In the genomic region with DNA sequence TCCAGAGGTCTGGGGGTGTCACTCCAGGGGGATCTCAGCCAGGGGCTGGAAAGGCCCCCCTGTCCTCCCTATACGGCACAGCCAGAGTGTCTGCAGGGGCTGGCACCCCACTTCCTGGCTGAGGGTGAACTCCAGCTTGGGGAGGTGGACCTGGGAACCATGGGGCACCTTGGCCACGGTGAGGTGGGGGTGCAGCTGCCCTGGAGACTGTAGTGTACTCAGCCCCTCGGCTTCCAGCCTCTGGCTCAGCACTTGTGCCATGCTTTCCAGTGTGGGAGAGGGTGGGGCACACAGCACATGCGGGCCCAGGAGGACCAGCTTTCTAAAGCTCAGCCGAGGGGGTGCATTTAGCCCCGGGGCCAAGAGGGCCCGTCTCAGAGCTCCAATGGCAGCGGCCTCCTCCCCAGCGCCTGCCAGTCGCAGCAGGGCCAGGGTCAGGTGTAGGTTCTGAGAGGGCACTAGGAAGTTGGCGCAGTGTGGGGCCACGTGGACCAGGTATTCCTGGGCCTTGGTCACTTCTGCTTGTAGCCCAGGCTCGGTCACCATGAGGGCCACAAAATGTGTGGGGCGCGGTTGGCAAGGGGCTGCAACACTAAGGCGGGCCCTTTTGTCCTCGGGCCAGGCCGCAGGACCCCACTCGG, we compare ENCODE assay signal across 7 cellular contexts. TPM values are rescaled to one million over a fixed set of nuclear protein-coding genes. Genes with fewer than 3 reads are reported as not detected.
DNase-seq lines count a peak whose midpoint lies in the region; ATAC-seq and TF ChIP-seq lines count a peak whose summit lies in the region.

No MANE protein-coding gene starts in this region.

- H3K4me1 ChIP-seq in HAP-1: no peaks in the 10 kb centered on the region; the same call in none of the 2 replicates
- H3K4me1 ChIP-seq in left ventricle myocardium inferior: peaks cover 60% of the 10 kb centered on the region
- peaks cover 11 to 73% (median 47%) of the 10 kb centered on the region in 6 donors for H3K4me1 ChIP-seq in spleen

- TF ChIP-seq POLR2A in spleen (IDR thresholded peaks at IDR 0.05): no peak

- ATAC-seq in HG02938 (IDR thresholded peaks at IDR 0.05; ENCODE audit: unreplicated experiment): no peak

- intact Hi-C loops in left ventricle myocardium inferior (cut with micrococcal nuclease) (no loop called here), spleen (cut with DNase I; ENCODE audit: low total_unique reads) (no loop called here)

- no peaks in the 10 kb centered on the region for H3K9me3 ChIP-seq in HAP-1
- no peaks in the 10 kb centered on the region for H3K9me3 ChIP-seq in left ventricle myocardium inferior (replicated peaks)
- H3K9me3 ChIP-seq in spleen: no peaks in the 10 kb centered on the region

- H3K4me3 ChIP-seq in HAP-1: peak overlapping the region; percentile 59
- H3K4me3 ChIP-seq in WI38 (ENCODE audit: low read depth, low read length): peak overlapping the region; percentile 44
- H3K4me3 ChIP-seq in left ventricle myocardium inferior: peak overlapping the region; percentile 73
- peak overlapping the region in 7 of 8 donors; percentile 54 to 74 (median 66) for H3K4me3 ChIP-seq in spleen

- peaks cover 46% of the 10 kb centered on the region for H3K36me3 ChIP-seq in HAP-1 (replicated peaks)
- H3K36me3 ChIP-seq in left ventricle myocardium inferior: peaks cover 52% of the 10 kb centered on the region
- peaks cover 9 to 54% (median 52%) of the 10 kb centered on the region in 6 donors for H3K36me3 ChIP-seq in spleen

- in situ Hi-C loops in HAP-1 (cut with MboI; ENCODE audit: low sequenced_read_pairs): loop anchor here (25.0 kb wide), 1 partner anchor 1200 kb away; the partner anchor contains the start of gene U2AF2

- DNase-seq in HAP-1 (ENCODE audit: low spot score in 2 of 2) (no peak), left ventricle myocardium inferior (no peak), spleen (peak; percentile 87), OCI-M2 (lab: John Stamatoyannopoulos, UW; ENCODE audit: unreplicated experiment) (no peak), hypothalamus (lab: John Stamatoyannopoulos, UW) (no peak)

- H3K27me3 ChIP-seq in HAP-1 (ENCODE audit: low read depth): no peaks in the 10 kb centered on the region
- H3K27me3 ChIP-seq in left ventricle myocardium inferior (ENCODE audit: low read depth): no peaks in the 10 kb centered on the region
- H3K27me3 ChIP-seq in spleen (replicated peaks in 1 of 7): peaks cover 0 to 9% (median 0%) of the 10 kb centered on the region in 7 donors

- H3K27ac ChIP-seq in left ventricle myocardium inferior (replicated peaks) (peak overlapping the region; percentile 99), spleen (peak overlapping the region; percentile 91 to 99 (median 96))

- WGBS in spleen, 5 donors: 69 to 79% (median 72%) methylated on average over 17 to 19 of the region's 19 CpGs

- TF ChIP-seq CTCF in WI38 (IDR thresholded peaks at IDR 0.05; ENCODE audit: low read depth, low read length): no peak
- TF ChIP-seq CTCF in left ventricle myocardium inferior (IDR thresholded peaks at IDR 0.05; ENCODE audit: borderline replicate concordance): no peak
- TF ChIP-seq CTCF in spleen (IDR thresholded peaks at IDR 0.05 in 8 of 11, conservative IDR thresholded peaks at IDR 0.05 in 3 of 11): no peak

RNA-seq across cellular contexts. Expression of gene LENG9, which starts 1.4 kb away (rescaled TPM):
- total RNA-seq in left ventricle myocardium inferior (1.7 TPM), spleen (1 to 10 TPM; 4.4 to 8.3 (median 6.2) TPM)
- polyA plus RNA-seq in spleen: 1 to 10 TPM; 1.7 to 4.3 (median 3.5) TPM

RNA-seq across cellular contexts. Expression of gene CDC42EP5, which starts 10.9 kb away (rescaled TPM):
- total RNA-seq in left ventricle myocardium inferior (8.7 TPM), spleen (10 to 100 TPM in 4 of 7 donors, 1 to 10 TPM in 3; 6.6 to 16.1 (median 13.4) TPM)
- 10 to 100 TPM in 2 of 3 donors, 1 to 10 TPM in 1; 9.7 to 15.9 (median 12.8) TPM for polyA plus RNA-seq in spleen

RNA-seq across cellular contexts. Expression of gene LENG8, which starts 13.2 kb away (rescaled TPM):
- total RNA-seq in left ventricle myocardium inferior (66.0 TPM), spleen (100 to 1,000 TPM; 123 to 280 (median 183) TPM)
- polyA plus RNA-seq in spleen: 100 to 1,000 TPM in 2 of 3 donors, 10 to 100 TPM in 1; 69.2 to 293 (median 110) TPM

RNA-seq across cellular contexts. Expression of gene LAIR2, which starts 40.4 kb away (rescaled TPM):
- total RNA-seq in left ventricle myocardium inferior (not detected), spleen (1 to 10 TPM in 3 of 7 donors, under 1 TPM in 1, not detected in 3; 0.97 to 4.9 (median 3.3) TPM)
- 1 to 10 TPM in 1 of 3 donors, under 1 TPM in 1, not detected in 1; 0.28 to 3.5 TPM for polyA plus RNA-seq in spleen

RNA-seq across cellular contexts. Expression of gene TTYH1, which starts 46.9 kb away (rescaled TPM):
- 1.9 TPM for total RNA-seq in left ventricle myocardium inferior
- 1 to 10 TPM in 5 of 7 donors, under 1 TPM in 2; 0.97 to 2.9 (median 1.2) TPM for total RNA-seq in spleen
- 1 to 10 TPM; 1.1 to 3.5 (median 1.2) TPM for polyA plus RNA-seq in spleen
